Comparison of ENCODE assay signal across 8 cellular contexts in genomic region chr17:59786213-59786535, GRCh38.
DNase-seq lines count a peak whose midpoint lies in the region; ATAC-seq and TF ChIP-seq lines count a peak whose summit lies in the region.

No MANE protein-coding gene starts in this region.

- H3K27ac ChIP-seq in liver (ENCODE audit: low read depth in 1 of 2, low read length in 2 of 2): peak overlapping the region; percentile 88 to 92
- peak overlapping the region; percentile 84 for H3K27ac ChIP-seq in thymus (ENCODE audit: low read depth)

- H3K4me3 Mint-ChIP-seq in activated naive CD8-positive, alpha-beta T cell treated with anti-CD3 and anti-CD28 coated beads for 36 hours: peak overlapping the region; percentile 66

- peak overlapping the region; percentile 15 to 87 for H3K9ac ChIP-seq in liver (ENCODE audit: low read depth in 1 of 2, low read length in 2 of 2)

- TF ChIP-seq CTCF in liver (IDR thresholded peaks at IDR 0.05; ENCODE audit: low read depth, low read length, missing input control): no peak

- H3K27me3 Mint-ChIP-seq in activated naive CD8-positive, alpha-beta T cell treated with anti-CD3 and anti-CD28 coated beads for 36 hours: no peaks in the 10 kb centered on the region

- no peaks in the 10 kb centered on the region for H3K9me3 Mint-ChIP-seq in activated naive CD8-positive, alpha-beta T cell treated with anti-CD3 and anti-CD28 coated beads for 36 hours

- H3K36me3 ChIP-seq in liver (ENCODE audit: control insufficient read depth in 4 of 4, insufficient read depth in 3 of 4, low read depth in 1 of 4, low read length in 3 of 4): no peaks in the 10 kb centered on the region
- no peaks in the 10 kb centered on the region for H3K36me3 ChIP-seq in thymus (ENCODE audit: control insufficient read depth, insufficient read depth)

- no peaks in the 10 kb centered on the region for H3K9me3 ChIP-seq in liver (ENCODE audit: control insufficient read depth in 4 of 4, low read length in 3 of 4)
- no peaks in the 10 kb centered on the region for H3K9me3 ChIP-seq in thymus (ENCODE audit: control insufficient read depth)

- H3K4me1 Mint-ChIP-seq in activated naive CD8-positive, alpha-beta T cell treated with anti-CD3 and anti-CD28 coated beads for 36 hours: peaks cover 47% of the 10 kb centered on the region

- TF ChIP-seq RAD21 in liver (IDR thresholded peaks at IDR 0.05): no peak

- WGBS in liver: 65% methylated on average over 2 of the region's 2 CpGs
- WGBS in thymus: 36% methylated on average over 2 of the region's 2 CpGs

- H3K36me3 Mint-ChIP-seq in activated naive CD8-positive, alpha-beta T cell treated with anti-CD3 and anti-CD28 coated beads for 36 hours: peaks cover 24% of the 10 kb centered on the region

- DNase-seq in activated CD8-positive, alpha-beta memory T cell treated with anti-CD3 and anti-CD28 coated beads for 24 hours: peak; percentile 72
- no peak for DNase-seq in activated CD8-positive, alpha-beta memory T cell treated with anti-CD3 and anti-CD28 coated beads, Interleukin-2, amount 50 U/mL, for 4 hours
- DNase-seq in activated naive CD8-positive, alpha-beta T cell treated with anti-CD3 and anti-CD28 coated beads for 36 hours: no peak
- no peak for DNase-seq in SHP77 (lab: John Stamatoyannopoulos, UW)
- no peak for DNase-seq in GOT3 (lab: John Stamatoyannopoulos, UW)

- H3K4me1 ChIP-seq in liver (ENCODE audit: control insufficient read depth in 4 of 4, insufficient read depth in 4 of 4, low read length in 3 of 4) (peaks cover 0 to 13% (median 9%) of the 10 kb centered on the region in 4 donors), thymus (ENCODE audit: control insufficient read depth, insufficient read depth, low read length) (peaks cover 2% of the 10 kb centered on the region)

- H3K27me3 ChIP-seq in liver (ENCODE audit: control insufficient read depth in 4 of 4, insufficient read depth in 4 of 4, low read length in 3 of 4) (no peaks in the 10 kb centered on the region), thymus (ENCODE audit: control insufficient read depth, insufficient read depth) (no peaks in the 10 kb centered on the region)

- H3K27ac Mint-ChIP-seq in activated naive CD8-positive, alpha-beta T cell treated with anti-CD3 and anti-CD28 coated beads for 36 hours: peak overlapping the region; percentile 95

- ATAC-seq in GM18511 (IDR thresholded peaks at IDR 0.05; ENCODE audit: unreplicated experiment): no peak

- H3K4me3 ChIP-seq in liver (ENCODE audit: low read depth in 1 of 3, low read length in 3 of 3) (no peak overlapping the region), thymus (ENCODE audit: low read length) (no peak overlapping the region)

TF ChIP-seq in liver, 16 proteins besides CTCF, POLR2A, EP300 and RAD21:
- TF ChIP-seq FOXA2 (IDR thresholded peaks at IDR 0.05): no peak
- no peak for TF ChIP-seq TAF1 (conservative IDR thresholded peaks at IDR 0.05)
- no peak for TF ChIP-seq ATF3 (IDR thresholded peaks at IDR 0.05)
- no peak for TF ChIP-seq HNF4A (conservative IDR thresholded peaks at IDR 0.05)
- no peak for TF ChIP-seq YY1 (IDR thresholded peaks at IDR 0.05)
- no peak for TF ChIP-seq JUND (IDR thresholded peaks at IDR 0.05)
- no peak for TF ChIP-seq GABPA (IDR thresholded peaks at IDR 0.05 in 1 of 2, conservative IDR thresholded peaks at IDR 0.05 in 1 of 2)
- TF ChIP-seq REST (IDR thresholded peaks at IDR 0.05): no peak
- no peak for TF ChIP-seq NR2F2 (IDR thresholded peaks at IDR 0.05)
- no peak for TF ChIP-seq HNF4G (IDR thresholded peaks at IDR 0.05)
